8 cellular contexts compared by ENCODE assay signal in genomic region chr1:103514920-103515503, GRCh38. TPM values are rescaled to one million over a fixed set of nuclear protein-coding genes. Genes with fewer than 3 reads are reported as not detected.
DNase-seq lines count a peak whose midpoint lies in the region; ATAC-seq and TF ChIP-seq lines count a peak whose summit lies in the region.

No MANE protein-coding gene starts in this region.

- H3K9ac ChIP-seq in DND-41 (ENCODE audit: low read depth, low read length), result no peak overlapping the region

- H3K27ac ChIP-seq in DND-41 (ENCODE audit: low read length) (no peak overlapping the region), iPS DF 6.9 (ENCODE audit: low read length) (no peak overlapping the region)

- H4K20me1 ChIP-seq in DND-41 (ENCODE audit: insufficient read depth, low read length), result no peaks in the 10 kb centered on the region

- peaks cover 8% of the 10 kb centered on the region for H3K36me3 Mint-ChIP-seq in activated naive CD8-positive, alpha-beta T cell treated with anti-CD3 and anti-CD28 coated beads, Interleukin-2, amount 10 ng/mL, durations not matched to agents 7 days and 5 days
- peaks cover 10 to 11% of the 10 kb centered on the region in 2 donors for H3K36me3 Mint-ChIP-seq in stimulated activated naive B cell treated with anti-CD40 and anti-IgM and Interleukin-4, amounts not matched to agents 10 μg/mL and 1 μg/mL and 100 μg/mL, for 72 hours

- peak; percentile 79 for TF ChIP-seq CTCF in DND-41 (IDR thresholded peaks at IDR 0.05; ENCODE audit: borderline replicate concordance, extremely low read depth, low read length, poor library complexity, severe bottlenecking)

- H3K4me1 Mint-ChIP-seq in activated naive CD8-positive, alpha-beta T cell treated with anti-CD3 and anti-CD28 coated beads, Interleukin-2, amount 10 ng/mL, durations not matched to agents 7 days and 5 days, result peaks cover 11% of the 10 kb centered on the region
- peaks cover 12 to 21% of the 10 kb centered on the region in 2 donors for H3K4me1 Mint-ChIP-seq in stimulated activated naive B cell treated with anti-CD40 and anti-IgM and Interleukin-4, amounts not matched to agents 10 μg/mL and 1 μg/mL and 100 μg/mL, for 72 hours

- H3K27me3 ChIP-seq in DND-41 (ENCODE audit: insufficient read depth, low read length, poor library complexity) (no peaks in the 10 kb centered on the region), iPS DF 6.9 (ENCODE audit: control insufficient read depth, insufficient read depth, low read length) (no peaks in the 10 kb centered on the region)

- H3K4me3 ChIP-seq in DND-41 (ENCODE audit: low read depth in 1 of 2, low read length in 2 of 2), result no peak overlapping the region
- H3K4me3 ChIP-seq in iPS DF 6.9 (ENCODE audit: low read length), result no peak overlapping the region

- H3K9me3 ChIP-seq in DND-41 (ENCODE audit: insufficient read depth, low read length, severe bottlenecking), result no peaks in the 10 kb centered on the region
- no peaks in the 10 kb centered on the region for H3K9me3 ChIP-seq in iPS DF 6.9 (ENCODE audit: control insufficient read depth, insufficient read depth, low read length)

- peak; percentile 30 for DNase-seq in DND-41
- DNase-seq in NCI-H226, result peak; percentile 23
- DNase-seq in activated naive CD8-positive, alpha-beta T cell treated with anti-CD3 and anti-CD28 coated beads, Interleukin-2, amount 10 ng/mL, durations not matched to agents 7 days and 5 days, result no peak
- peak; percentile 11 for DNase-seq in iPS DF 6.9 (ENCODE audit: low read depth, low spot score)
- no peak for DNase-seq in stimulated activated naive B cell treated with anti-CD40 and anti-IgM and Interleukin-4, amounts not matched to agents 10 μg/mL and 1 μg/mL and 100 μg/mL, for 72 hours
- no peak for DNase-seq in GOT3 (lab: John Stamatoyannopoulos, UW)

- no peak overlapping the region for H2AFZ ChIP-seq in DND-41 (ENCODE audit: low read depth, low read length)

- no peaks in the 10 kb centered on the region for H3K79me2 ChIP-seq in DND-41 (ENCODE audit: insufficient read depth, low read length)

- ATAC-seq in DND-41 (ENCODE audit: insufficient read depth, low read depth) (peak; percentile 87), GM19043 (IDR thresholded peaks at IDR 0.05; ENCODE audit: low read depth, unreplicated experiment) (peak; percentile 66), HG03103 (IDR thresholded peaks at IDR 0.05; ENCODE audit: low read depth, unreplicated experiment) (peak; percentile 70)
- peak; percentile 74 for ATAC-seq in activated naive CD8-positive, alpha-beta T cell treated with anti-CD3 and anti-CD28 coated beads, Interleukin-2, amount 10 ng/mL, durations not matched to agents 7 days and 5 days (ENCODE audit: low read depth)
- peak; percentile 64 to 70 for ATAC-seq in stimulated activated naive B cell treated with anti-CD40 and anti-IgM and Interleukin-4, amounts not matched to agents 10 μg/mL and 1 μg/mL and 100 μg/mL, for 72 hours (replicated peaks)

- no peak overlapping the region for H3K4me3 Mint-ChIP-seq in activated naive CD8-positive, alpha-beta T cell treated with anti-CD3 and anti-CD28 coated beads, Interleukin-2, amount 10 ng/mL, durations not matched to agents 7 days and 5 days
- H3K4me3 Mint-ChIP-seq in stimulated activated naive B cell treated with anti-CD40 and anti-IgM and Interleukin-4, amounts not matched to agents 10 μg/mL and 1 μg/mL and 100 μg/mL, for 72 hours, result no peak overlapping the region

- H3K27me3 Mint-ChIP-seq in activated naive CD8-positive, alpha-beta T cell treated with anti-CD3 and anti-CD28 coated beads, Interleukin-2, amount 10 ng/mL, durations not matched to agents 7 days and 5 days, result no peaks in the 10 kb centered on the region
- no peaks in the 10 kb centered on the region for H3K27me3 Mint-ChIP-seq in stimulated activated naive B cell treated with anti-CD40 and anti-IgM and Interleukin-4, amounts not matched to agents 10 μg/mL and 1 μg/mL and 100 μg/mL, for 72 hours

- no peaks in the 10 kb centered on the region for H3K36me3 ChIP-seq in DND-41 (ENCODE audit: insufficient read depth, low read length)
- H3K36me3 ChIP-seq in iPS DF 6.9 (ENCODE audit: control insufficient read depth, insufficient read depth, low read length), result no peaks in the 10 kb centered on the region

- peaks cover 1% of the 10 kb centered on the region for H3K9me3 Mint-ChIP-seq in activated naive CD8-positive, alpha-beta T cell treated with anti-CD3 and anti-CD28 coated beads, Interleukin-2, amount 10 ng/mL, durations not matched to agents 7 days and 5 days
- H3K9me3 Mint-ChIP-seq in stimulated activated naive B cell treated with anti-CD40 and anti-IgM and Interleukin-4, amounts not matched to agents 10 μg/mL and 1 μg/mL and 100 μg/mL, for 72 hours, result peaks cover 3 to 5% of the 10 kb centered on the region in 2 donors

- no peak overlapping the region for H3K4me2 ChIP-seq in DND-41 (ENCODE audit: insufficient read depth, low read length)

- H3K4me1 ChIP-seq in DND-41 (ENCODE audit: insufficient read depth, low read length) (no peaks in the 10 kb centered on the region; the same call in 1 of the 2 replicates), iPS DF 6.9 (ENCODE audit: control insufficient read depth, insufficient read depth, low read length) (no peaks in the 10 kb centered on the region)

- no peak overlapping the region for H3K27ac Mint-ChIP-seq in activated naive CD8-positive, alpha-beta T cell treated with anti-CD3 and anti-CD28 coated beads, Interleukin-2, amount 10 ng/mL, durations not matched to agents 7 days and 5 days
- H3K27ac Mint-ChIP-seq in stimulated activated naive B cell treated with anti-CD40 and anti-IgM and Interleukin-4, amounts not matched to agents 10 μg/mL and 1 μg/mL and 100 μg/mL, for 72 hours, result no peak overlapping the region

- WGBS in iPS DF 6.9 (ENCODE audit: insufficient coverage, insufficient read length), result no CpG with 5 or more reads among the region's 1 CpG

- POLR2A ChIA-PET in activated naive CD8-positive, alpha-beta T cell treated with anti-CD3 and anti-CD28 coated beads, Interleukin-2, amount 10 ng/mL, durations not matched to agents 7 days and 5 days (lab: Charles Lee), result no interaction called here

RNA-seq across cellular contexts. Expression of gene RNPC3, which starts 10.5 kb away (rescaled TPM):
- total RNA-seq in activated naive CD8-positive, alpha-beta T cell treated with anti-CD3 and anti-CD28 coated beads, Interleukin-2, amount 10 ng/mL, durations not matched to agents 7 days and 5 days, result 10 to 100 TPM; 44.4 to 47.8 TPM

RNA-seq across cellular contexts. Expression of gene AMY2B, which starts 56.4 kb away (rescaled TPM):
- total RNA-seq in activated naive CD8-positive, alpha-beta T cell treated with anti-CD3 and anti-CD28 coated beads, Interleukin-2, amount 10 ng/mL, durations not matched to agents 7 days and 5 days, result 10 to 100 TPM; 23.3 to 23.5 TPM

Comparison
In these comparisons a context has a peak if more than half of its experiments do, and no peak if none do; other contexts are left out.
1. DNase-seq: peak in DND-41 (single experiment), NCI-H226 (single experiment) and iPS DF 6.9 (single experiment); none in activated naive CD8-positive, alpha-beta T cell treated with anti-CD3 and anti-CD28 coated beads, Interleukin-2, amount 10 ng/mL, durations not matched to agents 7 days and 5 days (single experiment), stimulated activated naive B cell treated with anti-CD40 and anti-IgM and Interleukin-4, amounts not matched to agents 10 μg/mL and 1 μg/mL and 100 μg/mL, for 72 hours (single experiment) and GOT3 (single experiment).
2. Peak in every context shown above with its lines, with median percentiles within 50 percentile points of each other: ATAC-seq.